8 cellular contexts compared by ENCODE assay signal in genomic region chr1:2311184-2312032, GRCh38.
DNase-seq lines count a peak whose midpoint lies in the region; ATAC-seq and TF ChIP-seq lines count a peak whose summit lies in the region.

No MANE protein-coding gene starts in this region.

- H3K27ac ChIP-seq in coronary artery, result peak overlapping the region; percentile 84 to 93
- H3K27ac ChIP-seq in lower lobe of right lung, result peak overlapping the region; percentile 92

- H3K36me3 ChIP-seq in MG63 (peaks cover 20% of the 10 kb centered on the region), lower lobe of right lung (peaks cover 30% of the 10 kb centered on the region)

- no peaks in the 10 kb centered on the region for H3K27me3 ChIP-seq in MG63
- H3K27me3 ChIP-seq in lower lobe of right lung (ENCODE audit: low read depth), result no peaks in the 10 kb centered on the region

- intact Hi-C loops in lower lobe of right lung (cut with DNase I), result no loop called here

- ATAC-seq in lower lobe of right lung, result peak; percentile 32 to 34
- no peak for ATAC-seq in GM18867 (IDR thresholded peaks at IDR 0.05; ENCODE audit: unreplicated experiment)

- peaks cover 55% of the 10 kb centered on the region for H3K4me1 ChIP-seq in lower lobe of right lung

- DNase-seq in DMS53 treated with DMSO at 0.1 percent for 48 hours (lab: John Stamatoyannopoulos, UW; ENCODE audit: unreplicated experiment), result peak; percentile 16
- peak; percentile 33 for DNase-seq in MG63
- peak; percentile 51 for DNase-seq in activated CD4-positive, CD25-positive, alpha-beta regulatory T cell treated with anti-CD3 and anti-CD28 coated beads, Interleukin-2, amount 50 U/mL, for 72 hours
- DNase-seq in coronary artery (ENCODE audit: low spot score), result no peak
- peak; percentile 75 for DNase-seq in lower lobe of right lung
- DNase-seq in stimulated activated naive CD4-positive, alpha-beta T cell (lab: John Stamatoyannopoulos, UW), result peak; percentile 17 to 53 (median 42)
- DNase-seq in NOMO-1 treated with dmso at 0.1 percent for 144 hours (lab: John Stamatoyannopoulos, UW; ENCODE audit: unreplicated experiment), result no peak

- H3K4me3 ChIP-seq in MG63, result no peak overlapping the region
- H3K4me3 ChIP-seq in coronary artery, result no peak overlapping the region
- H3K4me3 ChIP-seq in lower lobe of right lung, result no peak overlapping the region

- H3K9me3 ChIP-seq in MG63, result no peaks in the 10 kb centered on the region
- H3K9me3 ChIP-seq in lower lobe of right lung, result no peaks in the 10 kb centered on the region

- TF ChIP-seq CTCF in coronary artery (IDR thresholded peaks at IDR 0.05) (peak; percentile 34), lower lobe of right lung (IDR thresholded peaks at IDR 0.05) (peak; percentile 51)

Comparison
In these comparisons a context has a peak if more than half of its experiments do, and no peak if none do; other contexts are left out.
1. DNase-seq: peak in DMS53 treated with DMSO at 0.1 percent for 48 hours (single experiment), MG63 (single experiment), activated CD4-positive, CD25-positive, alpha-beta regulatory T cell treated with anti-CD3 and anti-CD28 coated beads, Interleukin-2, amount 50 U/mL, for 72 hours (single experiment), lower lobe of right lung (single experiment) and stimulated activated naive CD4-positive, alpha-beta T cell (6 of 6); none in coronary artery (single experiment) and NOMO-1 treated with dmso at 0.1 percent for 144 hours (single experiment).